ENCODE assay signal across 8 cellular contexts in the genomic region with DNA sequence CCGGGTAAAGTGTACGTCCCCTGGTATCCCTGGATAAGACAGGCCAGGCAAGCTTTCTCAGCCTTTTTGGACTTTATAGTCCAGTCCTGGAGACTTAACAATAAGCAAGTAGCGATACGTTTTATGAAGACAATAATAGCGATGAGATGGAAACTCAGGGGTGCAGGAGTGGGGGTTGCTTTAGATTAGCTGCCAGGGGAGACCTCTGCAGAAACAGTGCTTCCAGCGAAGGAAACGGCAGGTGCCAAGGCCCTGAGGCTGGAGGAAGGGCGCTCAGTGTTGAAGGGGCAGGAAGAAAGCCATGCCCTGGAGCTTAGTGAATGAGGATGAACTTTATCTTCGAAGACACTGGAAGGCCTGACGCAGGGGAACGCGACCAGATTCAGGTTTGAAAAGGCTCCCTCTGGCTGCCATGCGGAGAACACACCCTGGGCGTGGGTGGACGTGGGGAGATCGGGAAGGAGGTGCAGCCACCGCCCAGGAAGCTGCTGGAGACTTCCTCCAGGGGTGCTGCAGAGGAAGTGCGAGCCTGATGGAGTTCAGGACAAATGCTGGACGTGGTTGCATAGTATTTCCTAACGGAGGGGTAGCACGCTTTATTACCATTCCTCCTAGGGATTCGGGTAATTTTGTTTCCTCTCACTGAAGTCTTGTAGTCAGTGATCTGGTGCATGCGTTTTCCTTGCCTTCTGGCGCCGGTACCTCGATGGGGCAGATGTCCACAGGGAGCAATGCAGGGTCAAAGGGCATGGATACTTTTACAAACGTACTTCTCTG.
A peak's percentile ranks its signal among the peaks of the same experiment; 100 is the strongest.
DNase-seq lines count a peak whose midpoint lies in the region; ATAC-seq and TF ChIP-seq lines count a peak whose summit lies in the region.

No MANE protein-coding gene starts in this region.

- POLR2A ChIA-PET in RWPE1 (lab: Yijun Ruan, JAX; ENCODE audit: low non-redundant PET) = interaction anchor here (1.4 kb wide), 1 partner anchor 23 kb away, joined by 3 read pairs; no protein-coding TSS in a partner anchor

- CTCF ChIA-PET in RWPE1 (lab: Yijun Ruan, JAX) = interaction anchor here (0.6 to 4.2 kb wide), 25 partner anchors 8 to 1932 kb away, joined by 3 to 33 read pairs (median 4); a partner anchor contains a TSS

- TF ChIP-seq CTCF in GM13976 (IDR thresholded peaks at IDR 0.05; ENCODE audit: borderline replicate concordance, control extremely low read depth, extremely low read depth, insufficient read depth, missing control alignments) (peak; percentile 87), RWPE1 (conservative IDR thresholded peaks at IDR 0.05; ENCODE audit: low read depth) (peak; percentile 95)

- ATAC-seq in HG02798 (IDR thresholded peaks at IDR 0.05; ENCODE audit: poor library complexity, unreplicated experiment) = peak; percentile 43

- peak overlapping the region; percentile 47 for H3K4me3 ChIP-seq in iPS-11a (ENCODE audit: low read depth, low read length)
- peak overlapping the region; percentile 11 to 46 (median 28) for H3K4me3 ChIP-seq in skin epidermis

- DNase-seq in GM13976 (ENCODE audit: low spot score) = peak; percentile 78
- DNase-seq in RWPE1 (ENCODE audit: low spot score) = peak; percentile 88
- DNase-seq in astrocyte of the hippocampus (ENCODE audit: low read depth, low spot score) = peak; percentile 85
- no peak for DNase-seq in NCI-H1092 treated with DMSO at 0.1 percent for 48 hours (lab: John Stamatoyannopoulos, UW)
- no peak for DNase-seq in OCI-M1 (lab: John Stamatoyannopoulos, UW)

- in situ Hi-C loops in GM13976 (cut with MboI; ENCODE audit: low sequenced_read_pairs, unreplicated experiment) = no loop called here

- H3K27ac ChIP-seq in RWPE1 (peak overlapping the region; percentile 98), skin epidermis (peak overlapping the region in 20 of 21 experiments; percentile 53 to 89 (median 82))

Comparison
In these comparisons a context has a peak if more than half of its experiments do, and no peak if none do; other contexts are left out.
1. DNase-seq: peak in GM13976 (single experiment), RWPE1 (single experiment) and astrocyte of the hippocampus (single experiment); none in NCI-H1092 treated with DMSO at 0.1 percent for 48 hours (single experiment) and OCI-M1 (single experiment).